22 cellular contexts compared by ENCODE assay signal in the genomic region with DNA sequence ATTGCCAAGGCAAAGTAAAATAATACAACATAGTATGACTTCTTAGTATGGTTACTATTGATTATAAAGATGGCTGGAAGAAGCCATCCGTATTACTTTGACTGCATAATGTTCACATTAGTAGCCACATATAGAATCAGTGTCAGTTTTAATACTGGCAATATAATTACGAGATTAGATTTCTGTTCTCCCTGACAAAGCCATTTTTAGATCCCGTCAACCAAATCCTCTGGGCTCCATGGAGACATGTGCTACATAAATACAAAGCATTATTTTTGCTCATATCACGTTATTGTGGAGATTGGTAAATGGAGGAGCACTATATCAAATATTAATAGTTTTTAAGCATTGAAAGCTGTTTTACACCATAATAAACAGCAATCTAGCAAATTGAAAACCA.
DNase-seq lines count a peak whose midpoint lies in the region; FAIRE-seq and TF ChIP-seq lines count a peak whose summit lies in the region.
"Had no signal": no experiment of that assay in that cellular context is flagged by ENCODE, and none has a peak within 500 bp of the region (broad histone marks: within the 10 kb centered on the region; RNA-seq: fewer than 3 reads in every experiment).

No MANE protein-coding gene starts in this region.

- H3K4me1 ChIP-seq in PC-9 (replicated peaks; ENCODE audit: insufficient read depth): no peaks in the 10 kb centered on the region
- H3K4me1 ChIP-seq: BE2C, BLaER1 had no signal

- DNase-seq in D341Med (ENCODE audit: low spot score) (peak; percentile 36), D721Med (ENCODE audit: insufficient read length, low spot score) (no peak), retinal pigment epithelial cell (ENCODE audit: low read depth) (peak; percentile 7), PC-9 (no peak), DMS153 treated with DMSO at 0.1 percent for 48 hours (lab: John Stamatoyannopoulos, UW; ENCODE audit: unreplicated experiment) (no peak)
- DNase-seq: 8988T; ACHN; BE2C; C1 segment of cervical spinal cord; CD4-positive, alpha-beta memory T cell; CD4-positive, CD25-positive, alpha-beta regulatory T cell; CD8-positive, alpha-beta memory T cell; COR-L47; DMS 273 treated with DMSO at 0.1 percent for 48 hours; DMS153; DMS79 treated with DMSO at 0.1 percent for 48 hours; GF-D8 had no signal

- H3K4me2 ChIP-seq in PC-9: no peak overlapping the region
- H3K4me2 ChIP-seq: BLaER1 had no signal

- H2AFZ ChIP-seq in PC-9: no peak overlapping the region

- BruUV-seq in PC-9 (replicated peaks; lab: Mats Ljungman, UMichigan): no TSS peak

- no peaks in the 10 kb centered on the region; the same call in 1 of the 2 replicates for H3K9me2 ChIP-seq in PC-9 (ENCODE audit: insufficient read depth)

- intact Hi-C loops in PC-9 (cut with micrococcal nuclease; ENCODE audit: unreplicated experiment): no loop called here

- H3K27me3 ChIP-seq in PC-9 (ENCODE audit: insufficient read depth, low read depth): no peaks in the 10 kb centered on the region
- H3K27me3 ChIP-seq: BE2C, BLaER1 had no signal

- CTCF ChIA-PET in PC-9 (lab: Charles Lee): no interaction called here

- H3K4me3 ChIP-seq in retinal pigment epithelial cell (ENCODE audit: low read length) (no peak overlapping the region), PC-9 (no peak overlapping the region)
- H3K4me3 ChIP-seq: BLaER1 had no signal

- H3K27ac ChIP-seq in PC-9: no peak overlapping the region
- H3K27ac ChIP-seq: BLaER1 had no signal

- TF ChIP-seq CTCF in D721Med (IDR thresholded peaks at IDR 0.05; ENCODE audit: insufficient read depth, missing control alignments) (no peak), retinal pigment epithelial cell (conservative IDR thresholded peaks at IDR 0.05; ENCODE audit: low read depth, low read length) (no peak), PC-9 (conservative IDR thresholded peaks at IDR 0.05) (no peak)

- FAIRE-seq in D721Med (lab: Jason Lieb, UNC): peak; percentile 87
- FAIRE-seq: A204.1, G401.6, GM12891, GM19239 had no signal

- H3K9me3 ChIP-seq in PC-9 (ENCODE audit: insufficient read depth, low read depth): no peaks in the 10 kb centered on the region
- H3K9me3 ChIP-seq: BE2C, BLaER1 had no signal

- no peaks in the 10 kb centered on the region for H4K20me1 ChIP-seq in PC-9 (ENCODE audit: insufficient read depth)
- H4K20me1 ChIP-seq: BLaER1 had no signal

- POLR2A ChIA-PET in PC-9 (lab: Charles Lee; ENCODE audit: unreplicated experiment): no interaction called here

- no peaks in the 10 kb centered on the region for H3F3A ChIP-seq in PC-9 (ENCODE audit: insufficient read depth, low read depth)

- H3K79me2 ChIP-seq in PC-9 (ENCODE audit: low read depth): no peaks in the 10 kb centered on the region

- no peaks in the 10 kb centered on the region for H3K36me3 ChIP-seq in PC-9 (ENCODE audit: low read depth)
- H3K36me3 ChIP-seq: BE2C, BLaER1 had no signal

Comparison
In these comparisons a context has a peak if more than half of its experiments do, and no peak if none do; other contexts are left out.
1. DNase-seq: peak in D341Med (single experiment) and retinal pigment epithelial cell (single experiment); none in D721Med (single experiment), PC-9 (0 of 2) and DMS153 treated with DMSO at 0.1 percent for 48 hours (single experiment).